In genomic region chr2:98476192-98476868, GRCh38 we compare ENCODE assay signal across 11 cellular contexts.
DNase-seq lines count a peak whose midpoint lies in the region; ATAC-seq lines count a peak whose summit lies in the region.
"Had no signal": no experiment of that assay in that cellular context is flagged by ENCODE, and none has a peak within 500 bp of the region (broad histone marks: within the 10 kb centered on the region; RNA-seq: fewer than 3 reads in every experiment).

No MANE protein-coding gene starts in this region.

- peak overlapping the region; percentile 90 for H3K27ac Mint-ChIP-seq in activated T-cell treated with anti-CD3 and anti-CD28 coated beads, Interleukin-2, amount 50 U/mL, for 24 hours
- H3K27ac Mint-ChIP-seq in activated naive CD8-positive, alpha-beta T cell treated with anti-CD3 and anti-CD28 coated beads, Interleukin-2, amount 50 U/mL, for 24 hours = peak overlapping the region; percentile 67

- peak; percentile 32 for DNase-seq in activated T-cell treated with anti-CD3 and anti-CD28 coated beads, Interleukin-2, amount 50 U/mL, for 24 hours
- DNase-seq in activated T-cell treated with anti-CD3 and anti-CD28 coated beads for 4 hours = no peak
- no peak for DNase-seq in activated naive CD8-positive, alpha-beta T cell treated with anti-CD3 and anti-CD28 coated beads, Interleukin-2, amount 50 U/mL, for 24 hours
- peak; percentile 17 for DNase-seq in stimulated activated naive CD8-positive, alpha-beta T cell treated with anti-CD3 and anti-CD28 coated beads, Interleukin-15, Interleukin-2, amounts not matched to agents 100 U/mL and 50 U/mL, for 24 hours
- no peak for DNase-seq in cerebellar cortex (ENCODE audit: low spot score)
- no peak for DNase-seq in stimulated activated CD8-positive, alpha-beta memory T cell treated with anti-CD3 and anti-CD28 coated beads, Interleukin-4, amount 100 ng/mL, for 48 hours
- DNase-seq: T-helper 9 cell had no signal

- peaks cover 100% of the 10 kb centered on the region for H3K4me1 Mint-ChIP-seq in activated T-cell treated with anti-CD3 and anti-CD28 coated beads, Interleukin-2, amount 50 U/mL, for 24 hours (ENCODE audit: low read depth)
- peaks cover 98% of the 10 kb centered on the region for H3K4me1 Mint-ChIP-seq in activated naive CD8-positive, alpha-beta T cell treated with anti-CD3 and anti-CD28 coated beads, Interleukin-2, amount 50 U/mL, for 24 hours

- H3K4me3 Mint-ChIP-seq in activated T-cell treated with anti-CD3 and anti-CD28 coated beads, Interleukin-2, amount 50 U/mL, for 24 hours = no peak overlapping the region
- no peak overlapping the region for H3K4me3 Mint-ChIP-seq in activated naive CD8-positive, alpha-beta T cell treated with anti-CD3 and anti-CD28 coated beads, Interleukin-2, amount 50 U/mL, for 24 hours
- H3K4me3 Mint-ChIP-seq: stimulated activated naive CD8-positive, alpha-beta T cell treated with anti-CD3 and anti-CD28 coated beads, Interleukin-15, Interleukin-2, amounts not matched to agents 100 ng/mL and 50 ng/mL, for 24 hours had no signal

- no peaks in the 10 kb centered on the region for H3K9me3 Mint-ChIP-seq in activated T-cell treated with anti-CD3 and anti-CD28 coated beads, Interleukin-2, amount 50 U/mL, for 24 hours
- no peaks in the 10 kb centered on the region for H3K9me3 Mint-ChIP-seq in activated naive CD8-positive, alpha-beta T cell treated with anti-CD3 and anti-CD28 coated beads, Interleukin-2, amount 50 U/mL, for 24 hours
- H3K9me3 Mint-ChIP-seq: stimulated activated naive CD8-positive, alpha-beta T cell treated with anti-CD3 and anti-CD28 coated beads, Interleukin-15, Interleukin-2, amounts not matched to agents 100 ng/mL and 50 ng/mL, for 24 hours had no signal

- no peaks in the 10 kb centered on the region for H3K27me3 Mint-ChIP-seq in activated T-cell treated with anti-CD3 and anti-CD28 coated beads, Interleukin-2, amount 50 U/mL, for 24 hours
- no peaks in the 10 kb centered on the region for H3K27me3 Mint-ChIP-seq in activated naive CD8-positive, alpha-beta T cell treated with anti-CD3 and anti-CD28 coated beads, Interleukin-2, amount 50 U/mL, for 24 hours
- H3K27me3 Mint-ChIP-seq: stimulated activated naive CD8-positive, alpha-beta T cell treated with anti-CD3 and anti-CD28 coated beads, Interleukin-15, Interleukin-2, amounts not matched to agents 100 ng/mL and 50 ng/mL, for 24 hours had no signal

- ATAC-seq in HG03571 (IDR thresholded peaks at IDR 0.05; ENCODE audit: unreplicated experiment) = peak; percentile 39
- ATAC-seq in activated naive CD8-positive, alpha-beta T cell treated with anti-CD3 and anti-CD28 coated beads, Interleukin-2, amount 50 U/mL, for 24 hours = peak; percentile 10
- no peak for ATAC-seq in stimulated activated naive CD8-positive, alpha-beta T cell treated with anti-CD3 and anti-CD28 coated beads, Interleukin-15, Interleukin-2, amounts not matched to agents 100 U/mL and 50 U/mL, for 24 hours
- no peak for ATAC-seq in HG03439 (IDR thresholded peaks at IDR 0.05; ENCODE audit: unreplicated experiment)
- ATAC-seq: K562 had no signal

- peaks cover 6% of the 10 kb centered on the region for H3K36me3 Mint-ChIP-seq in activated T-cell treated with anti-CD3 and anti-CD28 coated beads, Interleukin-2, amount 50 U/mL, for 24 hours (ENCODE audit: low read depth)
- H3K36me3 Mint-ChIP-seq in activated naive CD8-positive, alpha-beta T cell treated with anti-CD3 and anti-CD28 coated beads, Interleukin-2, amount 50 U/mL, for 24 hours (ENCODE audit: low read depth) = peaks cover 2% of the 10 kb centered on the region

Comparison
In these comparisons a context has a peak if more than half of its experiments do, and no peak if none do; other contexts are left out.
1. DNase-seq: peak in activated T-cell treated with anti-CD3 and anti-CD28 coated beads, Interleukin-2, amount 50 U/mL, for 24 hours (single experiment) and stimulated activated naive CD8-positive, alpha-beta T cell treated with anti-CD3 and anti-CD28 coated beads, Interleukin-15, Interleukin-2, amounts not matched to agents 100 U/mL and 50 U/mL, for 24 hours (single experiment); none in activated T-cell treated with anti-CD3 and anti-CD28 coated beads for 4 hours (single experiment), activated naive CD8-positive, alpha-beta T cell treated with anti-CD3 and anti-CD28 coated beads, Interleukin-2, amount 50 U/mL, for 24 hours (single experiment), cerebellar cortex (single experiment) and stimulated activated CD8-positive, alpha-beta memory T cell treated with anti-CD3 and anti-CD28 coated beads, Interleukin-4, amount 100 ng/mL, for 48 hours (single experiment).
2. ATAC-seq: peak in HG03571 (single experiment) and activated naive CD8-positive, alpha-beta T cell treated with anti-CD3 and anti-CD28 coated beads, Interleukin-2, amount 50 U/mL, for 24 hours (single experiment); none in stimulated activated naive CD8-positive, alpha-beta T cell treated with anti-CD3 and anti-CD28 coated beads, Interleukin-15, Interleukin-2, amounts not matched to agents 100 U/mL and 50 U/mL, for 24 hours (single experiment) and HG03439 (single experiment).